In genomic region chr16:62638964-62639861, GRCh38 we compare ENCODE assay signal across 14 cellular contexts.
DNase-seq lines count a peak whose midpoint lies in the region; ATAC-seq lines count a peak whose summit lies in the region.
"Had no signal": no experiment of that assay in that cellular context is flagged by ENCODE, and none has a peak within 500 bp of the region (broad histone marks: within the 10 kb centered on the region; RNA-seq: fewer than 3 reads in every experiment).

No MANE protein-coding gene starts in this region.

- ATAC-seq in Right ventricle myocardium superior (ENCODE audit: poor library complexity) (peak; percentile 34), HG02588 (IDR thresholded peaks at IDR 0.05; ENCODE audit: unreplicated experiment) (peak; percentile 64), HG03521 (IDR thresholded peaks at IDR 0.05; ENCODE audit: unreplicated experiment) (peak; percentile 74)
- ATAC-seq: stimulated activated naive CD8-positive, alpha-beta T cell treated with anti-CD3 and anti-CD28 coated beads, Interleukin-15, Interleukin-2, amounts not matched to agents 100 U/mL and 50 U/mL, for 24 hours had no signal

- DNase-seq in Right ventricle myocardium superior, result no peak
- DNase-seq in cardiac septum (ENCODE audit: low spot score), result no peak
- DNase-seq in superior temporal gyrus (ENCODE audit: extremely low spot score), result peak; percentile 28
- no peak for DNase-seq in KBM-7
- DNase-seq in AML-193 (lab: John Stamatoyannopoulos, UW), result no peak
- DNase-seq in NCI-H2081 (lab: John Stamatoyannopoulos, UW), result no peak
- DNase-seq: activated naive CD4-positive, alpha-beta T cell treated with anti-CD3 and anti-CD28 coated beads for 36 hours; dermis blood vessel endothelial cell; hippocampal formation; NCI-H1092; PC-9; stimulated activated naive CD8-positive, alpha-beta T cell treated with anti-CD3 and anti-CD28 coated beads, Interleukin-15, Interleukin-2, amounts not matched to agents 100 U/mL and 50 U/mL, for 24 hours had no signal

- in situ Hi-C loops in KBM-7 (cut with MboI; ENCODE audit: low pct_unique_long_range_greater_than_20kb, low sequenced_read_pairs), result no loop called here

- intact Hi-C loops in Right ventricle myocardium superior (cut with DNase I), result no loop called here
- intact Hi-C loops in cardiac septum (cut with DNase I), result no loop called here
